17 cellular contexts compared by ENCODE assay signal in genomic region chr18:44811586-44812125, GRCh38.
DNase-seq lines count a peak whose midpoint lies in the region; ATAC-seq and TF ChIP-seq lines count a peak whose summit lies in the region.
"Had no signal": no experiment of that assay in that cellular context is flagged by ENCODE, and none has a peak within 500 bp of the region (broad histone marks: within the 10 kb centered on the region; RNA-seq: fewer than 3 reads in every experiment).

No MANE protein-coding gene starts in this region.

- TF ChIP-seq POLR2A in upper lobe of left lung (IDR thresholded peaks at IDR 0.05) = no peak

- no peak for TF ChIP-seq CTCF in upper lobe of left lung (IDR thresholded peaks at IDR 0.05)

- H3K27ac ChIP-seq in upper lobe of left lung = no peak overlapping the region
- H3K27ac ChIP-seq: GM23248, RWPE1 had no signal

- H3K27me3 ChIP-seq in upper lobe of left lung = no peaks in the 10 kb centered on the region

- ATAC-seq in GM18502 (IDR thresholded peaks at IDR 0.05; ENCODE audit: poor library complexity, unreplicated experiment) (peak; percentile 64), HG02571 (IDR thresholded peaks at IDR 0.05; ENCODE audit: unreplicated experiment) (peak; percentile 84), HG03280 (IDR thresholded peaks at IDR 0.05; ENCODE audit: unreplicated experiment) (peak; percentile 53), upper lobe of left lung (ENCODE audit: low FRiP score in 2 of 2) (no peak), GM21515 (IDR thresholded peaks at IDR 0.05; ENCODE audit: unreplicated experiment) (no peak)
- ATAC-seq: PC-3 had no signal

- DNase-seq in left kidney (ENCODE audit: low read depth, low spot score) (peak; percentile 29), upper lobe of left lung (no peak), HUDEP-2 (lab: John Stamatoyannopoulos, UW; ENCODE audit: unreplicated experiment in 76 of 76) (no peak), G401 (ENCODE audit: low spot score) (no peak)
- DNase-seq: GDM1, GM23248, HCEC 1CT, IMR-90, NCI-H187 treated with DMSO at 0.1 percent for 48 hours, NCI-H345, NCI-H524 treated with DMSO at 0.1 percent for 48 hours, PC-3 had no signal

- H3K4me1 ChIP-seq in upper lobe of left lung = no peaks in the 10 kb centered on the region

- H3K9me3 ChIP-seq in upper lobe of left lung = no peaks in the 10 kb centered on the region

- no peaks in the 10 kb centered on the region for H3K36me3 ChIP-seq in upper lobe of left lung

- in situ Hi-C loops in G401 (cut with HindIII; ENCODE audit: low sequenced_read_pairs) = no loop called here

- TF ChIP-seq EP300 in upper lobe of left lung (IDR thresholded peaks at IDR 0.05) = no peak

- H3K4me3 ChIP-seq in upper lobe of left lung = no peak overlapping the region
- H3K4me3 ChIP-seq: GM23248 had no signal

Comparison
In these comparisons a context has a peak if more than half of its experiments do, and no peak if none do; other contexts are left out.
1. ATAC-seq: peak in GM18502 (single experiment), HG02571 (single experiment) and HG03280 (single experiment); none in upper lobe of left lung (0 of 2) and GM21515 (single experiment).